ENCODE assay signal across 11 cellular contexts in the genomic region with DNA sequence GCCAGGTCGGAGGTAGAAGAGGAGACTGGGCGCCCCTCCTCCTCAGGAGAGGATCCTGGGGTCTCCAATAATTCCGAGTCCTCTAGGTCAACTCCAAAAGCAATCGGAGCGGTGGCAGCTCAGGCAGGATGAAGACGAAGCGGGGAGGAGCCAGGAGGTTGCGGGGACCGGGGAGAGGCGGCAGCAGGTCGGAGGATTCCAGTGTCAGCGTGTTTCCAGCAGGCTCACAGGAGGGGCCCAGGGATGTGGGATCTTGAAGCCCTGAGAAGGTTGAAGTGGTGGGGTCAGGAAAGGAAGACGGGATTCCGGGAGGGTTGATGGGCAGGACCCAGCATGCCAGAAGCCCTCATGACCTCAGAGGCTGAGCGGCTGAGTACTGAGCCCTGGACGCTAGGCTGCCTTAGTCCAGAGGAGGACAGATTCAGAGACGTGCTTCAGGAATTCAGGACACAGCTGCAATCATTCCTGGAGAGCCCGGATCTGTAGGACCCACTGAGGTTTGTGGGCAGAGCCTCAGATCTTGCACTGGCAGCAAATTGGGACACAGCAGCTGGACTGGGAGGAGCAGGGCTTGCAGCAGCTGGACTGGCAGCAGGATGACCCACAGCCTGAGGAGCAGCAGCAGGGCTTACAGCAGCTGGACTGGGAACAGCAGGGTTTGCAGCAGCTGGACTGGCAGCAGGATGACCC. TPM values are rescaled to one million over a fixed set of nuclear protein-coding genes. Genes with fewer than 3 reads are reported as not detected.
DNase-seq lines count a peak whose midpoint lies in the region; ATAC-seq and TF ChIP-seq lines count a peak whose summit lies in the region.
"Not testable (repeated sequence)": the region's sequence is repeated elsewhere in the genome, so short reads cannot be mapped to it uniquely, and the experiment has no call there.
"Had no signal": no experiment of that assay in that cellular context is flagged by ENCODE, and none has a peak within 500 bp of the region (broad histone marks: within the 10 kb centered on the region; RNA-seq: fewer than 3 reads in every experiment).

No MANE protein-coding gene starts in this region.

- H2AFZ ChIP-seq in H9 (ENCODE audit: low read length) = not testable (repeated sequence)

- H3K23me2 ChIP-seq in H9 (ENCODE audit: insufficient read length, low read depth, low read length, poor library complexity, severe bottlenecking) = not testable (repeated sequence)

- H3K56ac ChIP-seq in H9 (ENCODE audit: insufficient read length, low read depth, low read length) = not testable (repeated sequence)

- not testable (repeated sequence) for H3K4me3 ChIP-seq in SJCRH30, cardiac muscle cell

- H3K27me3 ChIP-seq in H9 (ENCODE audit: insufficient read depth, low read length); SJCRH30; cardiac muscle cell: not testable (repeated sequence)

- peaks cover 42% of the 10 kb centered on the region for H3K27me3 Mint-ChIP-seq in H9 (ENCODE audit: low read depth)
- H3K27me3 Mint-ChIP-seq in chondrocyte (ENCODE audit: low read depth) = peaks cover 51% of the 10 kb centered on the region
- H3K27me3 Mint-ChIP-seq in stimulated activated naive B cell treated with anti-CD40 and anti-IgM and Interleukin-4, amounts not matched to agents 10 μg/mL and 1 μg/mL and 100 μg/mL, for 72 hours = peaks cover 27 to 38% of the 10 kb centered on the region in 2 donors

- H3K14ac ChIP-seq in H9 (ENCODE audit: insufficient read depth, low read length) = not testable (repeated sequence)

- H3K79me2 ChIP-seq in H9 (ENCODE audit: insufficient read depth, low read length) = not testable (repeated sequence)

- not testable (repeated sequence) for H3K36me3 Mint-ChIP-seq in H9 (ENCODE audit: insufficient read depth in 1 of 3, low read depth in 3 of 3); chondrocyte (ENCODE audit: low read depth); stimulated activated naive B cell treated with anti-CD40 and anti-IgM and Interleukin-4, amounts not matched to agents 10 μg/mL and 1 μg/mL and 100 μg/mL, for 72 hours

- H3K18ac ChIP-seq in H9 (ENCODE audit: insufficient read length, low read depth, low read length) = not testable (repeated sequence)

- H3K27ac ChIP-seq in H9 (ENCODE audit: insufficient read length, low read depth, low read length); SJCRH30; cardiac muscle cell: not testable (repeated sequence)

- H3K4me1 Mint-ChIP-seq in H9 = peaks cover 13 to 18% of the 10 kb centered on the region in 2 experiments
- not testable (repeated sequence) for H3K4me1 Mint-ChIP-seq in chondrocyte (ENCODE audit: low read depth); stimulated activated naive B cell treated with anti-CD40 and anti-IgM and Interleukin-4, amounts not matched to agents 10 μg/mL and 1 μg/mL and 100 μg/mL, for 72 hours

- not testable (repeated sequence) for ATAC-seq in stimulated activated naive B cell treated with anti-CD40 and anti-IgM and Interleukin-4, amounts not matched to agents 10 μg/mL and 1 μg/mL and 100 μg/mL, for 72 hours (replicated peaks)

- H3K23ac ChIP-seq in H9 (ENCODE audit: insufficient read length, low read depth, low read length) = not testable (repeated sequence)

- not testable (repeated sequence) for H2BK5ac ChIP-seq in H9 (ENCODE audit: insufficient read length, low read length)

- no CpG with 5 or more reads among the region's 18 CpGs for WGBS in H9 (ENCODE audit: extremely low coverage, insufficient read length, low lambda C conversion rate)

- not testable (repeated sequence) for H3T11ph ChIP-seq in H9 (ENCODE audit: low read length)

- peak overlapping the region in 1 of 2 experiments; percentile 57; a peak in 1 of 5 replicates for H3K4me3 Mint-ChIP-seq in H9
- not testable (repeated sequence) for H3K4me3 Mint-ChIP-seq in chondrocyte (ENCODE audit: unreplicated experiment); stimulated activated naive B cell treated with anti-CD40 and anti-IgM and Interleukin-4, amounts not matched to agents 10 μg/mL and 1 μg/mL and 100 μg/mL, for 72 hours

- H2BK15ac ChIP-seq in H9 (ENCODE audit: low read depth, low read length) = not testable (repeated sequence)

- not testable (repeated sequence) for H2BK120ac ChIP-seq in H9 (ENCODE audit: low read depth, low read length, poor library complexity, severe bottlenecking)

- not testable (repeated sequence) for H3K9me3 ChIP-seq in H9 (ENCODE audit: control insufficient read depth, low read depth, low read length); SJCRH30 (replicated peaks); cardiac muscle cell (ENCODE audit: low read depth)

- H3K4me1 ChIP-seq in H9 (ENCODE audit: insufficient read depth, low read length); SJCRH30; cardiac muscle cell (ENCODE audit: low read depth): not testable (repeated sequence)

- H2BK20ac ChIP-seq in H9 (ENCODE audit: low read depth, low read length, poor library complexity, severe bottlenecking) = not testable (repeated sequence)

- DNase-seq in H9 (peak; percentile 42), SJCRH30 (peak; percentile 44 to 45), chondrocyte (ENCODE audit: low spot score) (peak; percentile 36), cardiac muscle cell (ENCODE audit: low read depth in 1 of 2, low spot score in 1 of 2) (peak; percentile 9 to 12), myocyte (ENCODE audit: low read depth) (peak; percentile 51), posterior vena cava (ENCODE audit: low spot score) (peak; percentile 61)
- DNase-seq in stimulated activated naive B cell treated with anti-CD40 and anti-IgM and Interleukin-4, amounts not matched to agents 10 μg/mL and 1 μg/mL and 100 μg/mL, for 72 hours = not testable (repeated sequence)

- H3K27ac Mint-ChIP-seq in H9; chondrocyte (ENCODE audit: unreplicated experiment): not testable (repeated sequence)
- peak overlapping the region; percentile 10 for H3K27ac Mint-ChIP-seq in stimulated activated naive B cell treated with anti-CD40 and anti-IgM and Interleukin-4, amounts not matched to agents 10 μg/mL and 1 μg/mL and 100 μg/mL, for 72 hours

- H3K9ac ChIP-seq in H9 (ENCODE audit: extremely low read depth, insufficient read length, low read length) = not testable (repeated sequence)

- H3K36me3 ChIP-seq in SJCRH30, cardiac muscle cell: not testable (repeated sequence)

- H4K5ac ChIP-seq in H9 (ENCODE audit: insufficient read length, low read depth, low read length) = not testable (repeated sequence)

- H4K91ac ChIP-seq in H9 (ENCODE audit: insufficient read length, low read depth, low read length) = not testable (repeated sequence)

- not testable (repeated sequence) for H2AK5ac ChIP-seq in H9 (ENCODE audit: insufficient read length, low read length)

- not testable (repeated sequence) for H3K79me1 ChIP-seq in H9 (ENCODE audit: insufficient read depth, low read depth, low read length, poor library complexity, severe bottlenecking)

- not testable (repeated sequence) for H3K4me2 ChIP-seq in H9 (ENCODE audit: insufficient read depth, insufficient read length, low read length)

- peaks cover 17 to 18% of the 10 kb centered on the region in 2 experiments for H3K9me3 Mint-ChIP-seq in H9
- not testable (repeated sequence) for H3K9me3 Mint-ChIP-seq in chondrocyte (ENCODE audit: low read depth); stimulated activated naive B cell treated with anti-CD40 and anti-IgM and Interleukin-4, amounts not matched to agents 10 μg/mL and 1 μg/mL and 100 μg/mL, for 72 hours

- not testable (repeated sequence) for H2BK12ac ChIP-seq in H9 (ENCODE audit: insufficient read length, low read depth, low read length)

- intact Hi-C loops in posterior vena cava (cut with DNase I) = not testable (repeated sequence)

- not testable (repeated sequence) for H3K4ac ChIP-seq in H9 (ENCODE audit: low read depth, low read length)

- TF ChIP-seq CTCF in H9 (conservative IDR thresholded peaks at IDR 0.05); chondrocyte (IDR thresholded peaks at IDR 0.05); cardiac muscle cell (IDR thresholded peaks at IDR 0.05; ENCODE audit: low read depth, low read length): not testable (repeated sequence)

- H4K20me1 ChIP-seq in H9 (ENCODE audit: control insufficient read depth, insufficient read depth, insufficient read length) = not testable (repeated sequence)

- not testable (repeated sequence) for H4K8ac ChIP-seq in H9 (replicated peaks; ENCODE audit: insufficient read length, low read depth, low read length)

RNA-seq across cellular contexts. Expression of gene KRTAP5-3, which starts 1.0 kb away (rescaled TPM):
- total RNA-seq in H9 (2021) (not detected in 2 replicates), chondrocyte (not detected in 3 replicates), cardiac muscle cell (not detected in 2 replicates), myocyte (not detected in 2 replicates), posterior vena cava (not detected)
- not detected in 2 replicates for total RNA-seq in SJCRH30 (2014; rRNA removed; shearing (Covaris generic))
- not detected in 2 replicates for polyA plus RNA-seq in cardiac muscle cell
- not detected for polyA plus RNA-seq in myocyte (2012)
- total RNA-seq: CD4-positive, alpha-beta T cell; G401; NCI-H460; PC-3 had no signal

RNA-seq across cellular contexts. Expression of gene KRTAP5-2, which starts 9.2 kb away (rescaled TPM):
- total RNA-seq in H9 (2021) (not detected in 2 replicates), chondrocyte (not detected in 3 replicates), cardiac muscle cell (not detected in 2 replicates), myocyte (not detected in 2 replicates), posterior vena cava (not detected)
- not detected in 2 replicates for total RNA-seq in SJCRH30 (2014; rRNA removed; shearing (Covaris generic))
- not detected in 2 replicates for polyA plus RNA-seq in cardiac muscle cell
- polyA plus RNA-seq in myocyte (2012) = 0.11 TPM
- total RNA-seq: CD4-positive, alpha-beta T cell; G401; NCI-H460; PC-3 had no signal

RNA-seq across cellular contexts. Expression of gene KRTAP5-4, which starts 14.6 kb away (rescaled TPM):
- total RNA-seq in H9 (2021) (not detected in 2 replicates), chondrocyte (not detected in 3 replicates), cardiac muscle cell (not detected in 2 replicates), myocyte (not detected in 2 replicates), posterior vena cava (not detected)
- total RNA-seq in SJCRH30 (2014; rRNA removed; shearing (Covaris generic)) = not detected in 2 replicates
- polyA plus RNA-seq in cardiac muscle cell = not detected in 2 replicates
- polyA plus RNA-seq in myocyte (2012) = not detected
- total RNA-seq: CD4-positive, alpha-beta T cell; G401; NCI-H460; PC-3 had no signal

RNA-seq across cellular contexts. Expression of gene KRTAP5-1, which starts 22.2 kb away (rescaled TPM):
- not detected in 2 replicates for total RNA-seq in H9 (2021)
- total RNA-seq in SJCRH30 (2014; rRNA removed; shearing (Covaris generic)) = not detected in 2 replicates
- not detected in 3 replicates for total RNA-seq in chondrocyte
- total RNA-seq in cardiac muscle cell = not detected in 2 replicates
- polyA plus RNA-seq in cardiac muscle cell = not detected in 2 replicates
- total RNA-seq in myocyte = not detected in 2 replicates
- 0.14 TPM for polyA plus RNA-seq in myocyte (2012)
- not detected for total RNA-seq in posterior vena cava
- total RNA-seq: CD4-positive, alpha-beta T cell; G401; NCI-H460; PC-3 had no signal

RNA-seq across cellular contexts. Expression of gene KRTAP5-5, which starts 22.3 kb away (rescaled TPM):
- not detected in 2 replicates for total RNA-seq in H9 (2021)
- total RNA-seq in SJCRH30 (2014; rRNA removed; shearing (Covaris generic)) = not detected in 2 replicates
- not detected in 3 replicates for total RNA-seq in chondrocyte
- not detected in 2 replicates for total RNA-seq in cardiac muscle cell
- not detected in 2 replicates for polyA plus RNA-seq in cardiac muscle cell
- not detected in 2 replicates for total RNA-seq in myocyte
- polyA plus RNA-seq in myocyte (2012) = not detected
- not detected for total RNA-seq in posterior vena cava
- total RNA-seq: CD4-positive, alpha-beta T cell; G401; NCI-H460; PC-3 had no signal
